In genomic region chr7:134986363-134987231, GRCh38 we compare ENCODE assay signal across 1 cellular context.
A peak's percentile ranks its signal among the peaks of the same experiment; 100 is the strongest.
TF ChIP-seq lines count a peak whose summit lies in the region.

Gene AGBL3 (plus strand): TSS chr7:134986508. CDS start chr7:134987934, 1,426 bp downstream.

TF ChIP-seq in A549, 52 proteins besides CTCF, POLR2A, EP300 and RAD21 (continued from another document):
- peak; percentile 94 for TF ChIP-seq REST (IDR thresholded peaks at IDR 0.05)
- TF ChIP-seq FOSB (CRISPR knock-in tag; IDR thresholded peaks at IDR 0.05), result no peak
- no peak for TF ChIP-seq ZNF302 (CRISPR knock-in tag; IDR thresholded peaks at IDR 0.05)
- peak; percentile 33; the same call in 1 of the 2 replicates for TF ChIP-seq MYC (IDR thresholded peaks at IDR 0.05; ENCODE audit: borderline replicate concordance, low read length)
- TF ChIP-seq MAX (IDR thresholded peaks at IDR 0.05), result peak; percentile 98
- 0 out of 2 replicates have a peak, but pooled peaks have one; percentile 56 for TF ChIP-seq HOXB5 (CRISPR knock-in tag; IDR thresholded peaks at IDR 0.05)
- no peak for TF ChIP-seq TFCP2L1 (CRISPR knock-in tag; IDR thresholded peaks at IDR 0.05)
- TF ChIP-seq RFX5 (IDR thresholded peaks at IDR 0.05), result peak; percentile 41; the same call in 1 of the 2 replicates
TF ChIP-seq in A549: peak in this region for 17.
